In genomic region chr7:74305987-74306736, GRCh38 we compare ENCODE assay signal across 10 cellular contexts. TPM values are rescaled to one million over a fixed set of nuclear protein-coding genes. Genes with fewer than 3 reads are reported as not detected.
DNase-seq lines count a peak whose midpoint lies in the region; ATAC-seq, FAIRE-seq and TF ChIP-seq lines count a peak whose summit lies in the region.
"Had no signal": no experiment of that assay in that cellular context is flagged by ENCODE, and none has a peak within 500 bp of the region (broad histone marks: within the 10 kb centered on the region; RNA-seq: fewer than 3 reads in every experiment).

No MANE protein-coding gene starts in this region.

- ATAC-seq in GM21447 (IDR thresholded peaks at IDR 0.05; ENCODE audit: unreplicated experiment) (peak; percentile 24), WTC11 (peak; percentile 17; the same call in 1 of the 2 replicates), HG02610 (IDR thresholded peaks at IDR 0.05; ENCODE audit: unreplicated experiment) (no peak)
- ATAC-seq in stimulated activated effector memory CD8-positive, alpha-beta T cell treated with anti-CD3 and anti-CD28 coated beads, Interleukin-12 subunit alpha, Interleukin-12 subunit beta, amount 100 ng/mL, for 72 hours = peak; percentile 38
- no peak for ATAC-seq in activated CD4-positive, CD25-positive, alpha-beta regulatory T cell treated with anti-CD3 and anti-CD28 coated beads, Interleukin-2, amount 50 U/mL, for 24 hours

- no peaks in the 10 kb centered on the region for H3K27me3 Mint-ChIP-seq in WTC11 (ENCODE audit: low read depth)

- H3K36me3 Mint-ChIP-seq in WTC11 = no peaks in the 10 kb centered on the region
- H3K36me3 Mint-ChIP-seq in stimulated activated effector memory CD8-positive, alpha-beta T cell treated with anti-CD3 and anti-CD28 coated beads, Interleukin-12 subunit alpha, Interleukin-12 subunit beta, amount 100 ng/mL, for 72 hours = no peaks in the 10 kb centered on the region

- TF ChIP-seq CTCF in WTC11 (IDR thresholded peaks at IDR 0.05) = no peak

- no peak for TF ChIP-seq POLR2A in GM12891 (IDR thresholded peaks at IDR 0.05; ENCODE audit: low read depth, low read length)

- H3K4me1 Mint-ChIP-seq in WTC11 = peaks cover 5% of the 10 kb centered on the region
- peaks cover 17% of the 10 kb centered on the region for H3K4me1 Mint-ChIP-seq in stimulated activated effector memory CD8-positive, alpha-beta T cell treated with anti-CD3 and anti-CD28 coated beads, Interleukin-12 subunit alpha, Interleukin-12 subunit beta, amount 100 ng/mL, for 72 hours

- intact Hi-C loops in head of caudate nucleus (cut with DNase I) = loop anchor here (5.0 kb wide), 1 partner anchor 66 kb away; no protein-coding TSS in a partner anchor

- CTCF ChIA-PET in WTC11 (lab: Charles Lee) = no interaction called here

- FAIRE-seq in GM12891 (lab: Jason Lieb, UNC) = no peak

- POLR2A ChIA-PET in WTC11 (lab: Charles Lee) = interaction anchor here (0.6 kb wide), 1 partner anchor 687 kb away, joined by 3 read pairs; no protein-coding TSS in a partner anchor

- H3K4me3 Mint-ChIP-seq in WTC11 = no peak overlapping the region
- peak overlapping the region; percentile 50 for H3K4me3 Mint-ChIP-seq in stimulated activated effector memory CD8-positive, alpha-beta T cell treated with anti-CD3 and anti-CD28 coated beads, Interleukin-12 subunit alpha, Interleukin-12 subunit beta, amount 100 ng/mL, for 72 hours
- H3K4me3 Mint-ChIP-seq: activated CD4-positive, alpha-beta memory T cell treated with anti-CD3 and anti-CD28 coated beads, Interleukin-2, amount 10 ng/mL, durations not matched to agents 7 days and 5 days had no signal

- H3K9me3 Mint-ChIP-seq in WTC11 = no peaks in the 10 kb centered on the region
- H3K9me3 Mint-ChIP-seq in stimulated activated effector memory CD8-positive, alpha-beta T cell treated with anti-CD3 and anti-CD28 coated beads, Interleukin-12 subunit alpha, Interleukin-12 subunit beta, amount 100 ng/mL, for 72 hours = no peaks in the 10 kb centered on the region

- no peak overlapping the region for H3K27ac Mint-ChIP-seq in WTC11
- H3K27ac Mint-ChIP-seq in stimulated activated effector memory CD8-positive, alpha-beta T cell treated with anti-CD3 and anti-CD28 coated beads, Interleukin-12 subunit alpha, Interleukin-12 subunit beta, amount 100 ng/mL, for 72 hours = no peak overlapping the region
- H3K27ac Mint-ChIP-seq: activated CD4-positive, alpha-beta memory T cell treated with anti-CD3 and anti-CD28 coated beads, Interleukin-2, amount 10 ng/mL, durations not matched to agents 7 days and 5 days had no signal

- DNase-seq in WTC11 (ENCODE audit: low spot score) (no peak), head of caudate nucleus (peak in 41 of 42 donors; percentile 39 to 87 (median 71)), GM12891 (ENCODE audit: insufficient read length, low spot score) (no peak), SW480 (ENCODE audit: low spot score) (no peak)
- DNase-seq in stimulated activated effector memory CD8-positive, alpha-beta T cell treated with anti-CD3 and anti-CD28 coated beads, Interleukin-12 subunit alpha, Interleukin-12 subunit beta, amount 100 ng/mL, for 72 hours (ENCODE audit: low spot score in 2 of 2) = no peak
- DNase-seq: activated CD4-positive, alpha-beta memory T cell treated with anti-CD3 and anti-CD28 coated beads, Interleukin-2, amount 10 ng/mL, durations not matched to agents 7 days and 5 days; GDM1 had no signal

TF ChIP-seq in WTC11, 78 proteins besides CTCF, POLR2A, EP300 and RAD21:
- no peak for TF ChIP-seq CBFB (CRISPR knock-in tag; IDR thresholded peaks at IDR 0.05; ENCODE audit: low read depth)
- no peak for TF ChIP-seq NFYB (CRISPR knock-in tag; conservative IDR thresholded peaks at IDR 0.05; ENCODE audit: low read depth)
- TF ChIP-seq ZMAT4 (CRISPR knock-in tag; IDR thresholded peaks at IDR 0.05) = no peak
- no peak for TF ChIP-seq ZNF423 (CRISPR knock-in tag; IDR thresholded peaks at IDR 0.05)
- TF ChIP-seq, protein P1, sequence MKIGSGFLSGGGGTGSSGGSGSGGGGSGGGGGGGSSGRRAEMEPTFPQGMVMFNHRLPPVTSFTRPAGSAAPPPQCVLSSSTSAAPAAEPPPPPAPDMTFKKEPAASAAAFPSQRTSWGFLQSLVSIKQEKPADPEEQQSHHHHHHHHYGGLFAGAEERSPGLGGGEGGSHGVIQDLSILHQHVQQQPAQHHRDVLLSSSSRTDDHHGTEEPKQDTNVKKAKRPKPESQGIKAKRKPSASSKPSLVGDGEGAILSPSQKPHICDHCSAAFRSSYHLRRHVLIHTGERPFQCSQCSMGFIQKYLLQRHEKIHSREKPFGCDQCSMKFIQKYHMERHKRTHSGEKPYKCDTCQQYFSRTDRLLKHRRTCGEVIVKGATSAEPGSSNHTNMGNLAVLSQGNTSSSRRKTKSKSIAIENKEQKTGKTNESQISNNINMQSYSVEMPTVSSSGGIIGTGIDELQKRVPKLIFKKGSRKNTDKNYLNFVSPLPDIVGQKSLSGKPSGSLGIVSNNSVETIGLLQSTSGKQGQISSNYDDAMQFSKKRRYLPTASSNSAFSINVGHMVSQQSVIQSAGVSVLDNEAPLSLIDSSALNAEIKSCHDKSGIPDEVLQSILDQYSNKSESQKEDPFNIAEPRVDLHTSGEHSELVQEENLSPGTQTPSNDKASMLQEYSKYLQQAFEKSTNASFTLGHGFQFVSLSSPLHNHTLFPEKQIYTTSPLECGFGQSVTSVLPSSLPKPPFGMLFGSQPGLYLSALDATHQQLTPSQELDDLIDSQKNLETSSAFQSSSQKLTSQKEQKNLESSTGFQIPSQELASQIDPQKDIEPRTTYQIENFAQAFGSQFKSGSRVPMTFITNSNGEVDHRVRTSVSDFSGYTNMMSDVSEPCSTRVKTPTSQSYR (CRISPR knock-in tag; IDR thresholded peaks at IDR 0.05) = no peak
- TF ChIP-seq GABPB1 (CRISPR knock-in tag; IDR thresholded peaks at IDR 0.05) = no peak
- no peak for TF ChIP-seq JAZF1 (CRISPR knock-in tag; IDR thresholded peaks at IDR 0.05)

TF ChIP-seq in GM12891, 5 proteins besides CTCF, POLR2A, EP300 and RAD21:
- no peak for TF ChIP-seq TAF1 (IDR thresholded peaks at IDR 0.05; ENCODE audit: low read depth, low read length)
- TF ChIP-seq POU2F2 (IDR thresholded peaks at IDR 0.05; ENCODE audit: low read depth, low read length) = no peak
- TF ChIP-seq SPI1 (IDR thresholded peaks at IDR 0.05; ENCODE audit: low read depth, low read length) = no peak
- no peak for TF ChIP-seq PAX5 (IDR thresholded peaks at IDR 0.05; ENCODE audit: insufficient read depth, low read length, severe bottlenecking)
- no peak for TF ChIP-seq POLR2AphosphoS5 (IDR thresholded peaks at IDR 0.05; ENCODE audit: low read depth, low read length)
TF ChIP-seq in GM12891: peak in this region for 0.

RNA-seq across cellular contexts. Expression of gene CLIP2, which starts 17.0 kb away (rescaled TPM):
- 48.1 to 49.7 TPM (median 48.4 TPM) in 3 replicates for total RNA-seq in WTC11 (2021)
- polyA plus RNA-seq in GM12891 (2012; ENCODE audit: low read depth, missing spikeins) = 28.8 TPM

RNA-seq across cellular contexts. Expression of gene RFC2, which starts 52.0 kb away (rescaled TPM):
- 74.1 to 80.7 TPM (median 79.4 TPM) in 3 replicates for total RNA-seq in WTC11 (2021)
- 41.1 TPM for polyA plus RNA-seq in GM12891 (2012; ENCODE audit: low read depth, missing spikeins)

Comparison
In these comparisons a context has a peak if more than half of its experiments do, and no peak if none do; other contexts are left out.
1. ATAC-seq: peak in GM21447 (single experiment), WTC11 (single experiment) and stimulated activated effector memory CD8-positive, alpha-beta T cell treated with anti-CD3 and anti-CD28 coated beads, Interleukin-12 subunit alpha, Interleukin-12 subunit beta, amount 100 ng/mL, for 72 hours (single experiment); none in HG02610 (single experiment) and activated CD4-positive, CD25-positive, alpha-beta regulatory T cell treated with anti-CD3 and anti-CD28 coated beads, Interleukin-2, amount 50 U/mL, for 24 hours (0 of 2).
2. DNase-seq: peak in head of caudate nucleus (41 of 42); none in WTC11 (single experiment), stimulated activated effector memory CD8-positive, alpha-beta T cell treated with anti-CD3 and anti-CD28 coated beads, Interleukin-12 subunit alpha, Interleukin-12 subunit beta, amount 100 ng/mL, for 72 hours (0 of 2), GM12891 (single experiment) and SW480 (single experiment).